In genomic region chr17:419073-419735, GRCh38 we compare ENCODE assay signal across 17 cellular contexts. TPM values are rescaled to one million over a fixed set of nuclear protein-coding genes. Genes with fewer than 3 reads are reported as not detected.
DNase-seq lines count a peak whose midpoint lies in the region; ATAC-seq and TF ChIP-seq lines count a peak whose summit lies in the region.
"Had no signal": no experiment of that assay in that cellular context is flagged by ENCODE, and none has a peak within 500 bp of the region (broad histone marks: within the 10 kb centered on the region; RNA-seq: fewer than 3 reads in every experiment).

No MANE protein-coding gene starts in this region.

- H3K36me3 Mint-ChIP-seq in activated CD4-positive, alpha-beta T cell treated with anti-CD3 and anti-CD28 coated beads for 36 hours (ENCODE audit: low read depth), result peaks cover 16% of the 10 kb centered on the region
- peaks cover 4% of the 10 kb centered on the region for H3K36me3 Mint-ChIP-seq in T-cell

- H3K9me3 ChIP-seq in neutrophil, result no peaks in the 10 kb centered on the region
- H3K9me3 ChIP-seq: right atrium auricular region had no signal

- peaks cover 62% of the 10 kb centered on the region for H3K4me1 Mint-ChIP-seq in activated CD4-positive, alpha-beta T cell treated with anti-CD3 and anti-CD28 coated beads for 36 hours
- H3K4me1 Mint-ChIP-seq in T-cell, result peaks cover 70 to 74% (median 72%) of the 10 kb centered on the region in 3 donors

- no peak overlapping the region for H3K4me3 ChIP-seq in neutrophil (ENCODE audit: low read depth in 1 of 2, low read length in 1 of 2)
- H3K4me3 ChIP-seq: right atrium auricular region had no signal

- H3K27me3 ChIP-seq in neutrophil, result no peaks in the 10 kb centered on the region
- H3K27me3 ChIP-seq: right atrium auricular region had no signal

- peak overlapping the region; percentile 49 for H3K27ac ChIP-seq in neutrophil
- H3K27ac ChIP-seq: 22Rv1, right atrium auricular region had no signal

- H3K27ac Mint-ChIP-seq in activated CD4-positive, alpha-beta T cell treated with anti-CD3 and anti-CD28 coated beads for 36 hours, result peak overlapping the region; percentile 26
- peak overlapping the region; percentile 98 to 100 for H3K27ac Mint-ChIP-seq in T-cell
- H3K27ac Mint-ChIP-seq: dendritic cell treated with granulocyte-macrophage colony-stimulating factor and Interleukin-4, amounts not matched to agents 40 ng/mL and 50 ng/mL, for 4 days had no signal

- TF ChIP-seq CTCF in neutrophil (IDR thresholded peaks at IDR 0.05), result no peak

- peaks cover 85% of the 10 kb centered on the region in 2 experiments for H3K4me1 ChIP-seq in neutrophil (ENCODE audit: control insufficient read depth in 1 of 2, insufficient read depth in 1 of 2, low read depth in 1 of 2, low read length in 1 of 2)
- H3K4me1 ChIP-seq: right atrium auricular region had no signal

- no peaks in the 10 kb centered on the region for H3K9me3 Mint-ChIP-seq in activated CD4-positive, alpha-beta T cell treated with anti-CD3 and anti-CD28 coated beads for 36 hours (ENCODE audit: low read depth)
- peaks cover 0 to 3% (median 0%) of the 10 kb centered on the region in 3 donors for H3K9me3 Mint-ChIP-seq in T-cell
- H3K9me3 Mint-ChIP-seq: dendritic cell treated with granulocyte-macrophage colony-stimulating factor and Interleukin-4, amounts not matched to agents 40 ng/mL and 50 ng/mL, for 4 days; nephron progenitor cell had no signal

- no peak for ATAC-seq in activated CD4-positive, alpha-beta T cell treated with anti-CD3 and anti-CD28 coated beads for 36 hours
- ATAC-seq in T-cell (replicated peaks in 1 of 4) (peak; percentile 48 to 71 (median 60)), GM19395 (IDR thresholded peaks at IDR 0.05; ENCODE audit: unreplicated experiment) (no peak)
- ATAC-seq: PC-3 had no signal

- H3K4me3 Mint-ChIP-seq in activated CD4-positive, alpha-beta T cell treated with anti-CD3 and anti-CD28 coated beads for 36 hours, result no peak overlapping the region
- peak overlapping the region; percentile 11 to 91 (median 42) for H3K4me3 Mint-ChIP-seq in T-cell
- H3K4me3 Mint-ChIP-seq: dendritic cell treated with granulocyte-macrophage colony-stimulating factor and Interleukin-4, amounts not matched to agents 40 ng/mL and 50 ng/mL, for 4 days; nephron progenitor cell had no signal

- CTCF ChIA-PET in activated CD4-positive, alpha-beta T cell treated with anti-CD3 and anti-CD28 coated beads for 36 hours (lab: Charles Lee), result interaction anchor here (0.5 to 0.8 kb wide), 2 partner anchors 13 to 281 kb away, joined by 3 to 5 read pairs; no protein-coding TSS in a partner anchor
- CTCF ChIA-PET in T-cell (lab: Charles Lee), result interaction anchor here in 1 of 2 donors (1.5 to 1.7 kb wide), 2 partner anchors 8 to 281 kb away, joined by 3 to 4 read pairs; no protein-coding TSS in a partner anchor

- DNase-seq in activated CD4-positive, alpha-beta T cell treated with anti-CD3 and anti-CD28 coated beads for 36 hours, result peak; percentile 64
- DNase-seq in activated CD4-positive, alpha-beta T cell treated with anti-CD3 and anti-CD28 coated beads, Interleukin-2, amount 50 U/mL, for 4 hours, result no peak
- DNase-seq in T-cell (peak; percentile 39 to 79 (median 60)), globus pallidus (ENCODE audit: low spot score) (no peak), NCI-H1694 treated with DMSO at 0.1 percent for 48 hours (lab: John Stamatoyannopoulos, UW) (no peak)
- peak; percentile 76 for DNase-seq in activated effector memory CD4-positive, alpha-beta T cell treated with anti-CD3 and anti-CD28 coated beads, Interleukin-2, amount 50 U/mL, for 16 hours
- DNase-seq: IMR-90, NCI-H1417, NCI-H345, nephron progenitor cell, PC-3, T1000 had no signal

- POLR2A ChIA-PET in activated CD4-positive, alpha-beta T cell treated with anti-CD3 and anti-CD28 coated beads for 36 hours (lab: Charles Lee), result interaction anchor here (0.6 kb wide), 1 partner anchor 72 kb away, joined by 3 read pairs; no protein-coding TSS in a partner anchor
- POLR2A ChIA-PET in T-cell (lab: Charles Lee), result interaction anchor here in 1 of 2 donors (1.0 kb wide), 1 partner anchor 8 kb away, joined by 3 read pairs; no protein-coding TSS in a partner anchor

- H3K27me3 Mint-ChIP-seq in activated CD4-positive, alpha-beta T cell treated with anti-CD3 and anti-CD28 coated beads for 36 hours, result no peaks in the 10 kb centered on the region
- H3K27me3 Mint-ChIP-seq in T-cell, result peaks cover 0 to 2% of the 10 kb centered on the region in 2 donors

- intact Hi-C loops in activated CD4-positive, alpha-beta T cell treated with anti-CD3 and anti-CD28 coated beads for 36 hours (cut with DNase I, micrococcal nuclease), result no loop called here

- H3K36me3 ChIP-seq in neutrophil, result no peaks in the 10 kb centered on the region
- H3K36me3 ChIP-seq: right atrium auricular region had no signal

RNA-seq across cellular contexts. Expression of gene RFLNB, which starts 26.5 kb away (rescaled TPM):
- total RNA-seq in activated CD4-positive, alpha-beta T cell treated with anti-CD3 and anti-CD28 coated beads for 36 hours, result 10 to 100 TPM; 31.0 to 31.8 TPM
- 10 to 100 TPM; 38.3 to 70.3 (median 55.2) TPM for total RNA-seq in T-cell

Comparison
In these comparisons a context has a peak if more than half of its experiments do, and no peak if none do; other contexts are left out.
1. DNase-seq: peak in activated CD4-positive, alpha-beta T cell treated with anti-CD3 and anti-CD28 coated beads for 36 hours (single experiment), T-cell (34 of 34) and activated effector memory CD4-positive, alpha-beta T cell treated with anti-CD3 and anti-CD28 coated beads, Interleukin-2, amount 50 U/mL, for 16 hours (single experiment); none in activated CD4-positive, alpha-beta T cell treated with anti-CD3 and anti-CD28 coated beads, Interleukin-2, amount 50 U/mL, for 4 hours (0 of 2), globus pallidus (single experiment) and NCI-H1694 treated with DMSO at 0.1 percent for 48 hours (single experiment).
2. ATAC-seq: peak in T-cell (4 of 4); none in activated CD4-positive, alpha-beta T cell treated with anti-CD3 and anti-CD28 coated beads for 36 hours (single experiment) and GM19395 (single experiment).